17 cellular contexts compared by ENCODE assay signal in genomic region chr4:41006141-41006540, GRCh38.
"Had no signal": no experiment of that assay in that cellular context is flagged by ENCODE, and none has a peak within 500 bp of the region (broad histone marks: within the 10 kb centered on the region; RNA-seq: fewer than 3 reads in every experiment).

No MANE protein-coding gene starts in this region.

- H3K9me3 ChIP-seq: body of pancreas, sigmoid colon had no signal

- H3K27me3 ChIP-seq: body of pancreas, sigmoid colon had no signal

- H3K27ac ChIP-seq: body of pancreas, sigmoid colon had no signal

- DNase-seq: activated CD4-positive, alpha-beta T cell treated with anti-CD3 and anti-CD28 coated beads, Interleukin-2, amount 50 U/mL, for 48 hours; activated naive CD8-positive, alpha-beta T cell treated with anti-CD3 and anti-CD28 coated beads for 36 hours; amygdala; body of pancreas; caudate nucleus; hippocampal formation; islet precursor cell; left colon; midbrain; nucleus accumbens; posterior cingulate gyrus; sigmoid colon; stimulated activated CD4-positive, alpha-beta T cell treated with anti-CD3 and anti-CD28 coated beads, Interleukin-12 subunit alpha, Interleukin-12 subunit beta, amount 100 ng/mL, for 4 hours; stimulated activated CD4-positive, alpha-beta T cell treated with anti-CD3 and anti-CD28 coated beads, Interleukin-1b, Interleukin-23, amount 100 ng/mL, for 48 hours; stimulated activated CD8-positive, alpha-beta memory T cell treated with anti-CD3 and anti-CD28 coated beads, Interleukin-4, amount 100 ng/mL, for 48 hours; stimulated activated naive CD4-positive, alpha-beta T cell had no signal

- H3K4me1 ChIP-seq: body of pancreas had no signal

- H3K36me3 ChIP-seq: sigmoid colon had no signal

- H3K4me3 ChIP-seq: body of pancreas, lung, sigmoid colon had no signal
